Comparison of ENCODE assay signal across 16 cellular contexts in the genomic region with DNA sequence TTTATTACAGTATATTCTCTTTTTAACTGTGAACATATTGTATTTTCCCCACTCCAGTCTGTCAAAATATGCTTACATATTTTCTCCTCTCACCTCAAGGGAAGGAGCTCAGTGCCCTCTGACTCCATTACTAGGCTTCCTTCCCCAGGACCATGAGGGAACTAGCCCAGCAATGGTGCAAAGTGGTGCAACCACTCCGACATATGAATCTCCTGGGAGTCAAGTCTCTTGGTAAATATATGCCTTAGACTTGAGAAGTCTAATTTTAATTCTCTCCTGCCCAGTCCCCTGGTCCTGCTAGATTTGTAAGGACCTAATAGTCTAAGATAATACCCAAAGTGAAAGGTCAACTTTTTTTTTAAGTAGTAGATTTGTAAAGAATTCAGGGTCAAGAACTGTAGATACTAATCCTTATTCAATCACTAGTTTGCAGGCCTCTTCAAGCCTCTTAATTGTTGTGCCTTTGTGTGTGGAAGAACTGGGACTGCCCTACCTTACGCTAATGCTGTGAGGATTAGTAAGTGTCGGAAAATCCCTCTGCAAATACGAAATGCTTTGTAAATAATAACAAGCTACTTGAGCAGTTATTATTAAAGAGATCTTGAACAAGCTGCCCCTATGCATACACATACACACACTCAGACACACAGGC.
DNase-seq lines count a peak whose midpoint lies in the region; ATAC-seq lines count a peak whose summit lies in the region.
"Had no signal": no experiment of that assay in that cellular context is flagged by ENCODE, and none has a peak within 500 bp of the region (broad histone marks: within the 10 kb centered on the region; RNA-seq: fewer than 3 reads in every experiment).

No MANE protein-coding gene starts in this region.

- ATAC-seq in esophagus mucosa: peak; percentile 22

- DNase-seq in NCI-H510A treated with DMSO at 0.1 percent for 48 hours (lab: John Stamatoyannopoulos, UW) (peak; percentile 43), NCI-H510A (lab: John Stamatoyannopoulos, UW) (no peak), NCI-H2227 (lab: John Stamatoyannopoulos, UW; ENCODE audit: unreplicated experiment) (peak; percentile 75), DMS153 (lab: John Stamatoyannopoulos, UW) (no peak), hippocampal formation (lab: John Stamatoyannopoulos, UW) (no peak), NCI-H524 treated with DMSO at 0.1 percent for 48 hours (lab: John Stamatoyannopoulos, UW) (no peak)
- DNase-seq: COR-L47; DND-41; HCEC 1CT; Karpas-422; NCI-H1436 treated with DMSO at 0.1 percent for 48 hours; NCI-H2029; NCI-H524; NK-92 treated with Interleukin-12 subunit alpha and Interleukin-12 subunit beta, amount 100 ng/mL, for 24 hours; Peyer's patch had no signal

Comparison
In these comparisons a context has a peak if more than half of its experiments do, and no peak if none do; other contexts are left out.
1. DNase-seq: peak in NCI-H510A treated with DMSO at 0.1 percent for 48 hours (single experiment) and NCI-H2227 (single experiment); none in NCI-H510A (single experiment), DMS153 (single experiment), hippocampal formation (0 of 2) and NCI-H524 treated with DMSO at 0.1 percent for 48 hours (single experiment).